In the genomic region with DNA sequence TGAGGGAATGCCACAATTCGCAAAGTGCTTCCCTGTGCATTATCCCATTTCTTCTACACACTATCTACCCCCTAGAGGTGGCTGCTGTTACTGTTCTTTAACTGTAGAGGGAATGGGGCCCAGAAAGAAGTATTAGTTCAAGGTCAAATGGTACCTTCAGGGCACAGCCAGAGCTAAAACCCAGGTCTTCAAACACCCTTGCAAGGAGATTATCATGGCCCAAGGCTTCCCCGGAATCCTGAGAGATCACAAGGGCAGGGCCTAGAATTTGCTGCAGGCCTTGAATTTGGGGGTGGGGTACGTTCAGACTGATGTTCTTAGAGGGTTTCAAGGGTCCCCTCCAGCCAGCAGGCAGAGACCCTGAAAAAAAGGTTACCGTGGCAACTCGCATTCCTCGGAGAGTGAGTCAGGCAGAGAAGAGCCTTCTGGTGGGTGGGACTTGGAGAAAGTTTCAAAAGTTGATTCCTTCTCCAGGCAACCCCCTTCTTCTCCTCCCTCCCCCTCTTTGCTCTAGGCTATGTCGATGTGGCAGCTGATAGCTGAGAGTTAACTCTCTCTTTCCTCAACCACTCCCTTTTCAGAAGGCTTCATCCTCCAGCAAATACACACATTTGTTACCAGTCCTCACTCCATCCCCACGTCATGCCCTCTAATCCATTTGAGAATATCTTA, we compare ENCODE assay signal across 8 cellular contexts. TPM values are rescaled to one million over a fixed set of nuclear protein-coding genes. Genes with fewer than 3 reads are reported as not detected.
A peak's percentile ranks its signal among the peaks of the same experiment; 100 is the strongest.
DNase-seq lines count a peak whose midpoint lies in the region; ATAC-seq and TF ChIP-seq lines count a peak whose summit lies in the region.

No MANE protein-coding gene starts in this region.

- H3K4me1 Mint-ChIP-seq in activated T-cell treated with anti-CD3 and anti-CD28 coated beads, Interleukin-2, amount 50 U/mL, for 24 hours (ENCODE audit: low read depth) = peaks cover 9% of the 10 kb centered on the region
- peaks cover 11% of the 10 kb centered on the region for H3K4me1 Mint-ChIP-seq in activated CD4-positive, alpha-beta memory T cell treated with anti-CD3 and anti-CD28 coated beads, Interleukin-2, amount 10 ng/mL, durations not matched to agents 7 days and 5 days

- CTCF ChIA-PET in activated CD4-positive, alpha-beta memory T cell treated with anti-CD3 and anti-CD28 coated beads, Interleukin-2, amount 10 ng/mL, durations not matched to agents 7 days and 5 days (lab: Charles Lee) = interaction anchor here (2.5 kb wide), 1 partner anchor 55 kb away, joined by 8 read pairs; no protein-coding TSS in a partner anchor

- intact Hi-C loops in left ventricle myocardium superior (cut with micrococcal nuclease) = no loop called here
- intact Hi-C loops in sigmoid colon (cut with DNase I) = no loop called here

- ATAC-seq in left ventricle myocardium superior (peak; percentile 59), GM19351 (IDR thresholded peaks at IDR 0.05; ENCODE audit: unreplicated experiment) (no peak)

- no peak overlapping the region for H3K4me3 Mint-ChIP-seq in activated T-cell treated with anti-CD3 and anti-CD28 coated beads, Interleukin-2, amount 50 U/mL, for 24 hours
- H3K4me3 Mint-ChIP-seq in activated CD4-positive, alpha-beta memory T cell treated with anti-CD3 and anti-CD28 coated beads, Interleukin-2, amount 10 ng/mL, durations not matched to agents 7 days and 5 days = no peak overlapping the region

- H3K27me3 Mint-ChIP-seq in activated T-cell treated with anti-CD3 and anti-CD28 coated beads, Interleukin-2, amount 50 U/mL, for 24 hours = peaks cover 44% of the 10 kb centered on the region
- H3K27me3 Mint-ChIP-seq in activated CD4-positive, alpha-beta memory T cell treated with anti-CD3 and anti-CD28 coated beads, Interleukin-2, amount 10 ng/mL, durations not matched to agents 7 days and 5 days = peaks cover 33% of the 10 kb centered on the region

- H3K36me3 ChIP-seq in GM23248 (ENCODE audit: low read depth) (peaks cover 48% of the 10 kb centered on the region), sigmoid colon (no peaks in the 10 kb centered on the region)

- H3K9ac ChIP-seq in GM23248 = peak overlapping the region; percentile 99

- peaks cover 73% of the 10 kb centered on the region for H3F3A ChIP-seq in GM23248 (ENCODE audit: insufficient read depth)

- WGBS in GM23248 (ENCODE audit: low coverage in 1 of 2, low lambda C conversion rate in 2 of 2, missing lambda C conversion rate in 2 of 2), 2 experiments = 1 to 2% methylated on average over 8 of the region's 8 CpGs
- 59 to 66% methylated on average over 8 of the region's 8 CpGs for WGBS in sigmoid colon, 2 donors

- DNase-seq in GM23248 (peak; percentile 96), left ventricle myocardium superior (no peak), sigmoid colon (peak; percentile 87), NCI-H2029 (lab: John Stamatoyannopoulos, UW) (no peak)
- no peak for DNase-seq in activated T-cell treated with anti-CD3 and anti-CD28 coated beads, Interleukin-2, amount 50 U/mL, for 24 hours
- DNase-seq in activated CD4-positive, alpha-beta memory T cell treated with anti-CD3 and anti-CD28 coated beads, Interleukin-2, amount 10 ng/mL, durations not matched to agents 7 days and 5 days = no peak

- H3K4me2 ChIP-seq in GM23248 (ENCODE audit: unreplicated experiment) = peak overlapping the region; percentile 96

- TF ChIP-seq EP300 in sigmoid colon (IDR thresholded peaks at IDR 0.05) = peak in 1 of 4 donors; percentile 8

- in situ Hi-C loops in GM23248 (cut with MboI) = no loop called here

- no peak overlapping the region for H3K27ac Mint-ChIP-seq in activated T-cell treated with anti-CD3 and anti-CD28 coated beads, Interleukin-2, amount 50 U/mL, for 24 hours
- H3K27ac Mint-ChIP-seq in activated CD4-positive, alpha-beta memory T cell treated with anti-CD3 and anti-CD28 coated beads, Interleukin-2, amount 10 ng/mL, durations not matched to agents 7 days and 5 days = no peak overlapping the region

- peak in 1 of 2 donors; percentile 13 for TF ChIP-seq POLR2A in sigmoid colon (IDR thresholded peaks at IDR 0.05)

- TF ChIP-seq CTCF in VCaP (conservative IDR thresholded peaks at IDR 0.05) (peak; percentile 22), sigmoid colon (IDR thresholded peaks at IDR 0.05) (peak in 1 of 4 experiments; percentile 14)

- H3K9me2 ChIP-seq in GM23248 (ENCODE audit: insufficient read depth) = no peaks in the 10 kb centered on the region

- H2AFZ ChIP-seq in GM23248 = no peak overlapping the region

- H3K27me3 ChIP-seq in GM23248 (replicated peaks; ENCODE audit: insufficient read depth) (no peaks in the 10 kb centered on the region), sigmoid colon (no peaks in the 10 kb centered on the region)

- peaks cover 84% of the 10 kb centered on the region for H3K79me2 ChIP-seq in GM23248 (ENCODE audit: insufficient read depth)

- H4K20me1 ChIP-seq in GM23248 (ENCODE audit: insufficient read depth) = peaks cover 24% of the 10 kb centered on the region; the same call in 1 of the 2 replicates

- H3K4me1 ChIP-seq in GM23248 (ENCODE audit: insufficient read depth) (peaks cover 49% of the 10 kb centered on the region), sigmoid colon (peaks cover 0 to 68% (median 59%) of the 10 kb centered on the region in 4 donors)

- H3K9me3 Mint-ChIP-seq in activated T-cell treated with anti-CD3 and anti-CD28 coated beads, Interleukin-2, amount 50 U/mL, for 24 hours = no peaks in the 10 kb centered on the region
- no peaks in the 10 kb centered on the region for H3K9me3 Mint-ChIP-seq in activated CD4-positive, alpha-beta memory T cell treated with anti-CD3 and anti-CD28 coated beads, Interleukin-2, amount 10 ng/mL, durations not matched to agents 7 days and 5 days

- H3K9me3 ChIP-seq in GM23248 (ENCODE audit: low read depth) (no peaks in the 10 kb centered on the region), sigmoid colon (no peaks in the 10 kb centered on the region)

- peak overlapping the region; percentile 99 for H3K27ac ChIP-seq in GM23248
- no peak overlapping the region for H3K27ac ChIP-seq in VCaP
- H3K27ac ChIP-seq in sigmoid colon = peak overlapping the region; percentile 87 to 95 (median 90)

- POLR2A ChIA-PET in activated CD4-positive, alpha-beta memory T cell treated with anti-CD3 and anti-CD28 coated beads, Interleukin-2, amount 10 ng/mL, durations not matched to agents 7 days and 5 days (lab: Charles Lee) = no interaction called here

- H3K36me3 Mint-ChIP-seq in activated T-cell treated with anti-CD3 and anti-CD28 coated beads, Interleukin-2, amount 50 U/mL, for 24 hours (ENCODE audit: low read depth) = no peaks in the 10 kb centered on the region
- H3K36me3 Mint-ChIP-seq in activated CD4-positive, alpha-beta memory T cell treated with anti-CD3 and anti-CD28 coated beads, Interleukin-2, amount 10 ng/mL, durations not matched to agents 7 days and 5 days (ENCODE audit: low read depth) = no peaks in the 10 kb centered on the region

- H3K4me3 ChIP-seq in GM23248 (peak overlapping the region; percentile 95), sigmoid colon (peak overlapping the region; percentile 38 to 69 (median 63))

RNA-seq across cellular contexts. Expression of a gene that starts 1.9 kb away (rescaled TPM):
- total RNA-seq in GM23248 (2014; rRNA removed; shearing (Covaris generic)) = 5,563 and 6,520 TPM in 2 replicates
- polyA plus RNA-seq in GM23248 (2016; fragmentation: Nextera tagmentation; extraction: Ambion mirVana) (20,092 and 20,398 TPM in 2 replicates), sigmoid colon (100 to 1,000 TPM in 1 of 3 donors, 10 to 100 TPM in 2; 47.6 to 272 (median 70.9) TPM)
- total RNA-seq in left ventricle myocardium superior (439 TPM), sigmoid colon (100 to 1,000 TPM; 168 to 821 (median 339) TPM)
- total RNA-seq in activated CD4-positive, alpha-beta memory T cell treated with anti-CD3 and anti-CD28 coated beads, Interleukin-2, amount 10 ng/mL, durations not matched to agents 7 days and 5 days = under 1 TPM in 1 of 2 experiments, not detected in 1; 0.25 TPM

Comparison
In these comparisons a context has a peak if more than half of its experiments do, and no peak if none do; other contexts are left out.
1. DNase-seq: peak in GM23248 (single experiment) and sigmoid colon (single experiment); none in left ventricle myocardium superior (single experiment), activated T-cell treated with anti-CD3 and anti-CD28 coated beads, Interleukin-2, amount 50 U/mL, for 24 hours (single experiment), activated CD4-positive, alpha-beta memory T cell treated with anti-CD3 and anti-CD28 coated beads, Interleukin-2, amount 10 ng/mL, durations not matched to agents 7 days and 5 days (single experiment) and NCI-H2029 (single experiment).
2. RNA of a gene that starts 1.9 kb away (total RNA-seq): 5,563 to 6,520 TPM in GM23248, 439 TPM in left ventricle myocardium superior (single experiment) and 168 to 821 TPM in sigmoid colon; 0.25 TPM in activated CD4-positive, alpha-beta memory T cell treated with anti-CD3 and anti-CD28 coated beads, Interleukin-2, amount 10 ng/mL, durations not matched to agents 7 days and 5 days; every median in the first group is over 100 times any median in the second.